Comparison of ENCODE assay signal across 1 cellular context in the genomic region with DNA sequence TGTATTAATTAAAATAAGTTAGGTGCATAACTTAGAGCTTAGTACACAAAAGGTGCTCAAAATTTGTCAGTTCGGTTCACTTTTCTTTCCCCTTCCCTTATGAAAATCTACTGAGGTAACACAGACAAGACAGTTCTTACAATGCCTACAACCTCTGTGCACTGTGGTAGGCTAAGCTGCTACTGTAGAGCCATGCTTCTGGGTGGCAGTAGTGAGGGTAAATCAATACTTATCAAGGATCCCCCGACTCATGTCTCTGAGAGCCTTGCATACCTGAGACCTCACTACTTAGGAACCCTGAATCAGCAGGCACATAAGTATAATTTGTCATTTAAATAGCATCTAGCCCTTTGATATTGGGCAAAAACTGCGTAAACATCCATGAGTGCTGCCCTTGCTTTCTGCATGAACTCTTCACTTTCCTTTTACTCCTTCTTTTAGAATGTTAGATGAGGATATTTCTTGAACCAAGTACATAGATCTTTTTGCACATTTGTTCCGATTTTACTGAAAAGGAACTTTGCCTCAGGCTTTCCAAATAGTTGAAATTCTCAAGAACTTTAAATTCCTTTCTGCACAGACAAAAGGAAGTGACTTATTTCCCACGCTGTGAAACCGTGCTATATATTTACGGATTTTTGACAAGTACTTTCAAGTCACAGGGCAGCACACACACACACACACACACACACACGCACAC.
TF ChIP-seq lines count a peak whose summit lies in the region.

No MANE protein-coding gene starts in this region.

TF ChIP-seq in GM23338, 12 proteins besides CTCF, POLR2A, EP300 and RAD21 (continued from another document):
- TF ChIP-seq, protein P1, sequence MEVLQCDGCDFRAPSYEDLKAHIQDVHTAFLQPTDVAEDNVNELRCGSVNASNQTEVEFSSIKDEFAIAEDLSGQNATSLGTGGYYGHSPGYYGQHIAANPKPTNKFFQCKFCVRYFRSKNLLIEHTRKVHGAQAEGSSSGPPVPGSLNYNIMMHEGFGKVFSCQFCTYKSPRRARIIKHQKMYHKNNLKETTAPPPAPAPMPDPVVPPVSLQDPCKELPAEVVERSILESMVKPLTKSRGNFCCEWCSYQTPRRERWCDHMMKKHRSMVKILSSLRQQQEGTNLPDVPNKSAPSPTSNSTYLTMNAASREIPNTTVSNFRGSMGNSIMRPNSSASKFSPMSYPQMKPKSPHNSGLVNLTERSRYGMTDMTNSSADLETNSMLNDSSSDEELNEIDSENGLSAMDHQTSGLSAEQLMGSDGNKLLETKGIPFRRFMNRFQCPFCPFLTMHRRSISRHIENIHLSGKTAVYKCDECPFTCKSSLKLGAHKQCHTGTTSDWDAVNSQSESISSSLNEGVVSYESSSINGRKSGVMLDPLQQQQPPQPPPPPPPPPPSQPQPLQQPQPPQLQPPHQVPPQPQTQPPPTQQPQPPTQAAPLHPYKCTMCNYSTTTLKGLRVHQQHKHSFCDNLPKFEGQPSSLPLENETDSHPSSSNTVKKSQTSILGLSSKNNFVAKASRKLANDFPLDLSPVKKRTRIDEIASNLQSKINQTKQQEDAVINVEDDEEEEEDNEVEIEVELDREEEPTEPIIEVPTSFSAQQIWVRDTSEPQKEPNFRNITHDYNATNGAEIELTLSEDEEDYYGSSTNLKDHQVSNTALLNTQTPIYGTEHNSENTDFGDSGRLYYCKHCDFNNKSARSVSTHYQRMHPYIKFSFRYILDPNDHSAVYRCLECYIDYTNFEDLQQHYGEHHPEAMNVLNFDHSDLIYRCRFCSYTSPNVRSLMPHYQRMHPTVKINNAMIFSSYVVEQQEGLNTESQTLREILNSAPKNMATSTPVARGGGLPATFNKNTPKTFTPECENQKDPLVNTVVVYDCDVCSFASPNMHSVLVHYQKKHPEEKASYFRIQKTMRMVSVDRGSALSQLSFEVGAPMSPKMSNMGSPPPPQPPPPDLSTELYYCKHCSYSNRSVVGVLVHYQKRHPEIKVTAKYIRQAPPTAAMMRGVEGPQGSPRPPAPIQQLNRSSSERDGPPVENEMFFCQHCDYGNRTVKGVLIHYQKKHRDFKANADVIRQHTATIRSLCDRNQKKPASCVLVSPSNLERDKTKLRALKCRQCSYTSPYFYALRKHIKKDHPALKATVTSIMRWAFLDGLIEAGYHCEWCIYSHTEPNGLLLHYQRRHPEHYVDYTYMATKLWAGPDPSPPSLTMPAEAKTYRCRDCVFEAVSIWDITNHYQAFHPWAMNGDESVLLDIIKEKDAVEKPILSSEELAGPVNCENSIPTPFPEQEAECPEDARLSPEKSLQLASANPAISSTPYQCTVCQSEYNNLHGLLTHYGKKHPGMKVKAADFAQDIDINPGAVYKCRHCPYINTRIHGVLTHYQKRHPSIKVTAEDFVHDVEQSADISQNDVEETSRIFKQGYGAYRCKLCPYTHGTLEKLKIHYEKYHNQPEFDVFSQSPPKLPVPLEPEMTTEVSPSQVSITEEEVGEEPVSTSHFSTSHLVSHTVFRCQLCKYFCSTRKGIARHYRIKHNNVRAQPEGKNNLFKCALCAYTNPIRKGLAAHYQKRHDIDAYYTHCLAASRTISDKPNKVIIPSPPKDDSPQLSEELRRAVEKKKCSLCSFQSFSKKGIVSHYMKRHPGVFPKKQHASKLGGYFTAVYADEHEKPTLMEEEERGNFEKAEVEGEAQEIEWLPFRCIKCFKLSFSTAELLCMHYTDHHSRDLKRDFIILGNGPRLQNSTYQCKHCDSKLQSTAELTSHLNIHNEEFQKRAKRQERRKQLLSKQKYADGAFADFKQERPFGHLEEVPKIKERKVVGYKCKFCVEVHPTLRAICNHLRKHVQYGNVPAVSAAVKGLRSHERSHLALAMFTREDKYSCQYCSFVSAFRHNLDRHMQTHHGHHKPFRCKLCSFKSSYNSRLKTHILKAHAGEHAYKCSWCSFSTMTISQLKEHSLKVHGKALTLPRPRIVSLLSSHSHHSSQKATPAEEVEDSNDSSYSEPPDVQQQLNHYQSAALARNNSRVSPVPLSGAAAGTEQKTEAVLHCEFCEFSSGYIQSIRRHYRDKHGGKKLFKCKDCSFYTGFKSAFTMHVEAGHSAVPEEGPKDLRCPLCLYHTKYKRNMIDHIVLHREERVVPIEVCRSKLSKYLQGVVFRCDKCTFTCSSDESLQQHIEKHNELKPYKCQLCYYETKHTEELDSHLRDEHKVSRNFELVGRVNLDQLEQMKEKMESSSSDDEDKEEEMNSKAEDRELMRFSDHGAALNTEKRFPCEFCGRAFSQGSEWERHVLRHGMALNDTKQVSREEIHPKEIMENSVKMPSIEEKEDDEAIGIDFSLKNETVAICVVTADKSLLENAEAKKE (CRISPR knock-in tag; IDR thresholded peaks at IDR 0.05), result no peak
- TF ChIP-seq EZH2phosphoT487 (IDR thresholded peaks at IDR 0.05; ENCODE audit: unreplicated experiment), result no peak
- TF ChIP-seq CREB1 (CRISPR knock-in tag; IDR thresholded peaks at IDR 0.05; ENCODE audit: low read depth), result no peak
- no peak for TF ChIP-seq EZH2 (IDR thresholded peaks at IDR 0.05; ENCODE audit: low read depth, unreplicated experiment)
- no peak for TF ChIP-seq ZNF331 (CRISPR knock-in tag; IDR thresholded peaks at IDR 0.05; ENCODE audit: low read depth)
- TF ChIP-seq STAT1 (IDR thresholded peaks at IDR 0.05; ENCODE audit: unreplicated experiment), result no peak
- no peak for TF ChIP-seq JUNB (IDR thresholded peaks at IDR 0.05; ENCODE audit: unreplicated experiment)
- TF ChIP-seq, protein P2, sequence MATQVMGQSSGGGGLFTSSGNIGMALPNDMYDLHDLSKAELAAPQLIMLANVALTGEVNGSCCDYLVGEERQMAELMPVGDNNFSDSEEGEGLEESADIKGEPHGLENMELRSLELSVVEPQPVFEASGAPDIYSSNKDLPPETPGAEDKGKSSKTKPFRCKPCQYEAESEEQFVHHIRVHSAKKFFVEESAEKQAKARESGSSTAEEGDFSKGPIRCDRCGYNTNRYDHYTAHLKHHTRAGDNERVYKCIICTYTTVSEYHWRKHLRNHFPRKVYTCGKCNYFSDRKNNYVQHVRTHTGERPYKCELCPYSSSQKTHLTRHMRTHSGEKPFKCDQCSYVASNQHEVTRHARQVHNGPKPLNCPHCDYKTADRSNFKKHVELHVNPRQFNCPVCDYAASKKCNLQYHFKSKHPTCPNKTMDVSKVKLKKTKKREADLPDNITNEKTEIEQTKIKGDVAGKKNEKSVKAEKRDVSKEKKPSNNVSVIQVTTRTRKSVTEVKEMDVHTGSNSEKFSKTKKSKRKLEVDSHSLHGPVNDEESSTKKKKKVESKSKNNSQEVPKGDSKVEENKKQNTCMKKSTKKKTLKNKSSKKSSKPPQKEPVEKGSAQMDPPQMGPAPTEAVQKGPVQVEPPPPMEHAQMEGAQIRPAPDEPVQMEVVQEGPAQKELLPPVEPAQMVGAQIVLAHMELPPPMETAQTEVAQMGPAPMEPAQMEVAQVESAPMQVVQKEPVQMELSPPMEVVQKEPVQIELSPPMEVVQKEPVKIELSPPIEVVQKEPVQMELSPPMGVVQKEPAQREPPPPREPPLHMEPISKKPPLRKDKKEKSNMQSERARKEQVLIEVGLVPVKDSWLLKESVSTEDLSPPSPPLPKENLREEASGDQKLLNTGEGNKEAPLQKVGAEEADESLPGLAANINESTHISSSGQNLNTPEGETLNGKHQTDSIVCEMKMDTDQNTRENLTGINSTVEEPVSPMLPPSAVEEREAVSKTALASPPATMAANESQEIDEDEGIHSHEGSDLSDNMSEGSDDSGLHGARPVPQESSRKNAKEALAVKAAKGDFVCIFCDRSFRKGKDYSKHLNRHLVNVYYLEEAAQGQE (IDR thresholded peaks at IDR 0.05; ENCODE audit: unreplicated experiment), result no peak
- TF ChIP-seq NANOG (IDR thresholded peaks at IDR 0.05; ENCODE audit: borderline replicate concordance), result no peak
TF ChIP-seq in GM23338: peak in this region for 0.
